28 cellular contexts compared by ENCODE assay signal in the genomic region with DNA sequence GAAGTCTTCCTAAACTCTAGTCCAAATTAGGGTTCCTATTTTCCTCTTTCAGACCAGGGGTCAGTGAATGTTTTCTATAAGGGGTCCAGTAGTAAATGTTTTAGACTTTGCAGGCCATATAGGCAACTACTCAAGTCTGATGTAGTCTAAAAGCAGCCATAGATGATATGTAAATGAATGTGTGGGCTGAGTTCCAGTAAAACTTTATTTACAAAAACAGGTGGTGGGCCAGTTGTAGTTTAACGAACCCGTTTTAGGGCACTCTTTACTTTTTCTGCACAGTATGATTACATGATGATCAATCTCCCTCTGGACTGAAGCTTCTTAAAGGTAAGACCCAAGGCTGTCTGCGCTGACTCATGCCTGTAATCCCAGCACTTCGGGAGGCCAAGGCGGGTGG.
A peak's percentile ranks its signal among the peaks of the same experiment; 100 is the strongest.
DNase-seq lines count a peak whose midpoint lies in the region; ATAC-seq, FAIRE-seq and TF ChIP-seq lines count a peak whose summit lies in the region.
"Had no signal": no experiment of that assay in that cellular context is flagged by ENCODE, and none has a peak within 500 bp of the region (broad histone marks: within the 10 kb centered on the region; RNA-seq: fewer than 3 reads in every experiment).

No MANE protein-coding gene starts in this region.

- peaks cover 98% of the 10 kb centered on the region for H3K4me1 Mint-ChIP-seq in CD4-positive, alpha-beta T cell (ENCODE audit: low read depth)
- H3K4me1 Mint-ChIP-seq in T-helper 17 cell, result peaks cover 58% of the 10 kb centered on the region

- H3K27ac ChIP-seq in A549, result peak overlapping the region in 1 of 2 experiments; percentile 62; a peak in 3 of 6 replicates
- H3K27ac ChIP-seq in CD4-positive, alpha-beta T cell (ENCODE audit: low read depth, low read length), result no peak overlapping the region
- H3K27ac ChIP-seq: breast epithelium, GM23248, parathyroid adenoma, right atrium auricular region, thoracic aorta had no signal

- no peaks in the 10 kb centered on the region for H3K27me3 Mint-ChIP-seq in CD4-positive, alpha-beta T cell
- no peaks in the 10 kb centered on the region for H3K27me3 Mint-ChIP-seq in T-helper 17 cell
- H3K27me3 Mint-ChIP-seq: effector memory CD8-positive, alpha-beta T cell had no signal

- H3K4me3 Mint-ChIP-seq in CD4-positive, alpha-beta T cell, result no peak overlapping the region
- no peak overlapping the region for H3K4me3 Mint-ChIP-seq in T-helper 17 cell
- H3K4me3 Mint-ChIP-seq: CD14-positive monocyte; effector memory CD8-positive, alpha-beta T cell; neural crest cell had no signal

- TF ChIP-seq EP300 in A549 (IDR thresholded peaks at IDR 0.05), result no peak

- 40% methylated on average over 5 of the region's 5 CpGs for WGBS in A549 (ENCODE audit: missing lambda C conversion rate)

- H3K4me2 ChIP-seq in A549, result peak overlapping the region; percentile 17; the same call in 2 of the 3 replicates

- TF ChIP-seq CTCF in A549 (IDR thresholded peaks at IDR 0.05), result no peak
- TF ChIP-seq CTCF in CD4-positive, alpha-beta T cell (IDR thresholded peaks at IDR 0.05), result no peak
- TF ChIP-seq CTCF in bronchial epithelial cell (IDR thresholded peaks at IDR 0.05; ENCODE audit: insufficient read depth, low read length, severe bottlenecking), result no peak

- no peaks in the 10 kb centered on the region for H3K36me3 ChIP-seq in bronchial epithelial cell (ENCODE audit: control insufficient read depth, insufficient read depth, low read length)
- H3K36me3 ChIP-seq: breast epithelium, right atrium auricular region, spleen, thoracic aorta had no signal

- ATAC-seq in A549 (no peak), T-helper 17 cell (no peak), HG02759 (IDR thresholded peaks at IDR 0.05; ENCODE audit: unreplicated experiment) (no peak)
- ATAC-seq in CD4-positive, alpha-beta T cell (ENCODE audit: poor library complexity), result no peak
- ATAC-seq: activated CD4-positive, CD25-positive, alpha-beta regulatory T cell treated with anti-CD3 and anti-CD28 coated beads, Interleukin-2, amount 50 U/mL, for 24 hours; effector memory CD8-positive, alpha-beta T cell; SK-N-SH treated with all-trans-retinoic acid at 6 μM for 48 hours had no signal

- no peak for FAIRE-seq in A549 (lab: Jason Lieb, UNC)
- FAIRE-seq in bronchial epithelial cell (lab: Jason Lieb, UNC), result no peak
- FAIRE-seq: colon, keratinocyte had no signal

- TF ChIP-seq RAD21 in A549 (conservative IDR thresholded peaks at IDR 0.05 in 1 of 2, IDR thresholded peaks at IDR 0.05 in 1 of 2), result no peak

- peak in 1 of 2 experiments; percentile 46 for DNase-seq in A549 (ENCODE audit: low read depth in 1 of 2, low spot score in 1 of 2)
- DNase-seq in CD4-positive, alpha-beta T cell, result no peak
- DNase-seq in T-helper 17 cell, result no peak
- peak; percentile 16 for DNase-seq in bronchial epithelial cell (ENCODE audit: low read depth)
- no peak for DNase-seq in NCI-H446 (lab: John Stamatoyannopoulos, UW)
- no peak for DNase-seq in NCI-H2107 (lab: John Stamatoyannopoulos, UW)
- DNase-seq: activated gamma-delta T cell treated with Interleukin-2 at 50 U/mL for 16 hours; DMS 273 treated with DMSO at 0.1 percent for 48 hours; effector memory CD8-positive, alpha-beta T cell; GM23248; NCI-H1105; NCI-H1930; NCI-H2227 treated with DMSO at 0.1 percent for 48 hours; OCI-M1; spleen; stimulated activated CD4-positive, alpha-beta T cell treated with anti-CD3 and anti-CD28 coated beads, Interleukin-4, amount 100 ng/mL, for 24 hours; stimulated activated naive CD4-positive, alpha-beta T cell had no signal

- CTCF ChIA-PET in A549 (lab: Yijun Ruan, JAX), result interaction anchor here (0.7 to 1.7 kb wide), 2 partner anchors 63 to 271 kb away, joined by 3 to 4 read pairs; no protein-coding TSS in a partner anchor
- CTCF ChIA-PET in CD4-positive, alpha-beta T cell (lab: Charles Lee), result no interaction called here

- H3K27ac Mint-ChIP-seq in CD4-positive, alpha-beta T cell, result peak overlapping the region; percentile 96
- H3K27ac Mint-ChIP-seq in T-helper 17 cell, result peak overlapping the region; percentile 97
- H3K27ac Mint-ChIP-seq: CD14-positive monocyte had no signal

- H3K9me3 Mint-ChIP-seq in CD4-positive, alpha-beta T cell, result peaks cover 3% of the 10 kb centered on the region

- TF ChIP-seq POLR2A in A549 (IDR thresholded peaks at IDR 0.05; ENCODE audit: low read length), result no peak

- H3K36me3 Mint-ChIP-seq in CD4-positive, alpha-beta T cell (ENCODE audit: low read depth), result peaks cover 8% of the 10 kb centered on the region
- H3K36me3 Mint-ChIP-seq in T-helper 17 cell (ENCODE audit: low read depth), result peaks cover 5% of the 10 kb centered on the region

- 0 out of 3 replicates have a peak, but pooled peaks cover 4% of the 10 kb centered on the region for H3K9me3 ChIP-seq in A549
- H3K9me3 ChIP-seq in CD4-positive, alpha-beta T cell (ENCODE audit: control insufficient read depth, low read length), result no peaks in the 10 kb centered on the region
- H3K9me3 ChIP-seq in T-helper 17 cell (ENCODE audit: control insufficient read depth, low read length, poor library complexity, severe bottlenecking), result no peaks in the 10 kb centered on the region
- H3K9me3 ChIP-seq: breast epithelium, right atrium auricular region, thoracic aorta had no signal

- peaks cover 18% of the 10 kb centered on the region for H3K4me1 ChIP-seq in A549
- H3K4me1 ChIP-seq: breast epithelium, parathyroid adenoma had no signal

- intact Hi-C loops in CD4-positive, alpha-beta T cell (cut with DNase I, micrococcal nuclease), result loop anchor here in 1 of 2 experiments (2.0 to 5.0 kb wide), 3 partner anchors 14 to 146 kb away; no protein-coding TSS in a partner anchor

- H3K27me3 ChIP-seq in CD4-positive, alpha-beta T cell (ENCODE audit: control insufficient read depth, insufficient read depth, low read length), result no peaks in the 10 kb centered on the region
- H3K27me3 ChIP-seq in bronchial epithelial cell (ENCODE audit: control insufficient read depth, insufficient read depth, low read length), result no peaks in the 10 kb centered on the region
- H3K27me3 ChIP-seq: breast epithelium, right atrium auricular region, spleen had no signal

- POLR2A ChIA-PET in A549 (lab: Yijun Ruan, JAX), result no interaction called here
- POLR2A ChIA-PET in CD4-positive, alpha-beta T cell (lab: Charles Lee), result interaction anchor here (1.3 kb wide), 1 partner anchor 243 kb away, joined by 3 read pairs; the partner anchor contains the start of gene CAMK1D

- H3K4me3 ChIP-seq in A549 (no peak overlapping the region), bronchial epithelial cell (ENCODE audit: low read depth, low read length) (no peak overlapping the region)
- H3K4me3 ChIP-seq: breast epithelium, GM23248, right atrium auricular region, spleen, thoracic aorta had no signal

TF ChIP-seq in A549, 52 proteins besides CTCF, POLR2A, EP300 and RAD21:
- TF ChIP-seq CBX8 (IDR thresholded peaks at IDR 0.05), result no peak
- no peak for TF ChIP-seq RFX5 (IDR thresholded peaks at IDR 0.05)
- no peak for TF ChIP-seq EHMT2 (IDR thresholded peaks at IDR 0.05; ENCODE audit: low read depth)
- TF ChIP-seq BCL3 (IDR thresholded peaks at IDR 0.05), result no peak
- TF ChIP-seq ELK1 (IDR thresholded peaks at IDR 0.05; ENCODE audit: low read depth, low read length), result no peak
